Comparison of ENCODE assay signal across 1 cellular context in the genomic region with DNA sequence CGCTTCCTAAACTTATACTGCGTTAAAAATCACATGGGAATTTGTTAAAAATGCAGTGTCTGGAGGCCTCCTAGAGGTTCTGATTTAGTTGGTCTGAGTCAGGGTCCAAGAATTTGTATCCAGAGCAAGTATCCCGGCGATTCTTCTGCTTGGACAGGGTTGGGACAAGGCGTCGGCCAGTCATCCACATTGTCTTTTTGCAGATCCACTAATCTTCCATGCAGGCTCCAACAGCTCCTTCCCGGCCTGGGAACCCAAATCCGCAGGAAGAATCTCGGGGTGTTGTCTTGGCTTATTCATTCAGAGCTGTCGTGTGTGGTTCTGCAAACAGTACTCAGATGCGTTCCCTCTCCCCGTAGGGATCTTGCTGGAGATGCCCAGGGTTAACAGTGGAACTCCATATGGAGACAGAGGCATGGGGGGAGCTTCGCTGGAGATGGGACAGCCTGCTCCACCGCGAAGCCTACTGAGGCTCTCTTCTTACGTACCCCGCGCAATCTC.
A peak's percentile ranks its signal among the peaks of the same experiment; 100 is the strongest.
TF ChIP-seq lines count a peak whose summit lies in the region.

No MANE protein-coding gene starts in this region.

TF ChIP-seq in HepG2, 621 proteins besides CTCF, POLR2A, EP300 and RAD21:
- TF ChIP-seq KLF16 (CRISPR knock-in tag; IDR thresholded peaks at IDR 0.05) (no peak), SRY (CRISPR knock-in tag; IDR thresholded peaks at IDR 0.05) (0 out of 2 replicates have a peak, but pooled peaks have one; percentile 7), SPEN (CRISPR knock-in tag; IDR thresholded peaks at IDR 0.05; ENCODE audit: low read depth) (0 out of 2 replicates have a peak, but pooled peaks have one; percentile 6), WIZ (CRISPR knock-in tag; IDR thresholded peaks at IDR 0.05) (0 out of 2 replicates have a peak, but pooled peaks have one; percentile 2)
